8 cellular contexts compared by ENCODE assay signal in the genomic region with DNA sequence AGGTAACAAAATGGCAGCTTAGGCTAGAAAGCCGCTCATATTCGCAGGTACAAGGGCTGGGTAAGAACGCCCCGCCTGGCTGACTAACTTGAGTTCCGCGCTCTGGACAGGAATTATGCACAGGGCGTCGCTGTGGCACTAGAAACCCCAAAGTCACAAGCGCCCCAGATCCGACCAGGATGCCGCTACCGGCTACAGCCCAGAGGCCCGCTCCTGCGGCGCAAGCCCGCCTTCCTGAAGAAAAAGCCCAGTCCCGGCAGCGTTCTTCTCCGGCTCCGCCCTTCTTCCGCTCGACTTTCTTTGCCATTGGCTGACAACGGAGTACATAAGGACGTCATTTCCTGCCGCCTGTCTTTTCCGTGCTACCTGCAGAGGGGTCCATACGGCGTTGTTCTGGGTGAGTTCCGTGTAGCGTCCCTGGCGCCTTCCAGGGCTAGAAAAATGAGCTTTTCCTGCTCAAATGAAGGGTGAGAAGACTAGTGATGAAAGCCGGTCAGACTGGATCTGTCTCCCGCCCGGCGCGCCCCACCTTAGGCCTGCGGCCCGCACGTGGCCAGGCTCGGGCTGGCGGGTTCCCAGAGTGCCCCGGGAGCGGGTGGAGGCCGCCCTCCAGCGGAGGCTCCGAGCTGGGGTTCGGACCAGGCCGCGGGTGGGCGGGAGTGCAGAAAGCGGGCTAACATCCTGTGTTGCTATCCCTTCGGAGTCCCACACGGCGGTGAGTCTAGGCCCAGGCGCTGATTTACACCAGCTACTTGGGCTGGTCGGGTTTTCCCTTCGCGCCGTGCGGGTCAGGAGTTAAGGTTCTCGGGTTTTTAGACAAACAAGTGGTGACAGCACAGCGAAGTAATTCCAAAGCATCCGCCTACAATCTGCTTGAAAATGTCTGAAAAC. TPM values are rescaled to one million over a fixed set of nuclear protein-coding genes. Genes with fewer than 3 reads are reported as not detected.
DNase-seq lines count a peak whose midpoint lies in the region; ATAC-seq and TF ChIP-seq lines count a peak whose summit lies in the region.

RPSA (plus strand) TSS at position 353 of the 891 bp plus-strand sequence. CDS start 934 bp downstream, outside the sequence.

- peaks cover 53% of the 10 kb centered on the region for H3K4me1 ChIP-seq in Loucy (ENCODE audit: insufficient read depth, low read length, poor library complexity, severe bottlenecking)

- H3K9me3 ChIP-seq in Loucy (ENCODE audit: insufficient read depth, low read depth, low read length), result no peaks in the 10 kb centered on the region

- intact Hi-C loops in natural killer cell (cut with micrococcal nuclease), result loop anchor here (1.0 to 5.0 kb wide), 2 partner anchors 22 to 354 kb away; partner anchors contain the start of genes SCN11A and WDR48

- H3K9ac ChIP-seq in Loucy (ENCODE audit: low read depth, low read length, poor library complexity, severe bottlenecking), result peak within 1 kb of the TSS; percentile 87

- DNase-seq in G401 (ENCODE audit: low spot score) (peak; percentile 99), H7 (peak; percentile 93), fibroblast of peridontal ligament (ENCODE audit: extremely low read depth) (peak; percentile 97), natural killer cell (peak; percentile 86)
- DNase-seq in activated T-helper 9 cell treated with anti-CD3 and anti-CD28 coated beads, Interleukin-2, amount 50 U/mL, for 16 hours (ENCODE audit: low read depth), result peak; percentile 93
- DNase-seq in stimulated activated naive CD4-positive, alpha-beta T cell treated with Interleukin-2 at 50 U/mL for 16 hours (lab: John Stamatoyannopoulos, UW), result peak; percentile 96

- TF ChIP-seq CTCF in Loucy (conservative IDR thresholded peaks at IDR 0.05; ENCODE audit: low read length), result peak; percentile 48
- peak; percentile 38 for TF ChIP-seq CTCF in natural killer cell (IDR thresholded peaks at IDR 0.05)

- peaks cover 56% of the 10 kb centered on the region for H3K79me2 ChIP-seq in Loucy (ENCODE audit: insufficient read depth, low read length)

- peaks cover 46% of the 10 kb centered on the region for H4K20me1 ChIP-seq in Loucy (ENCODE audit: insufficient read depth, low read length, poor library complexity, severe bottlenecking)

- H3K4me3 Mint-ChIP-seq in natural killer cell, result peak within 1 kb of the TSS; percentile 96

- H3K36me3 Mint-ChIP-seq in natural killer cell, result peaks cover 12% of the 10 kb centered on the region

- peak; percentile 99 for TF ChIP-seq POLR2A in Raji (IDR thresholded peaks at IDR 0.05; ENCODE audit: insufficient read depth, low read depth, low read length)

- no peaks in the 10 kb centered on the region for H3K9me3 Mint-ChIP-seq in natural killer cell

- H3K27me3 Mint-ChIP-seq in natural killer cell (ENCODE audit: low read depth in 2 of 2), result no peaks in the 10 kb centered on the region

- peak within 1 kb of the TSS; percentile 97 for H3K4me2 ChIP-seq in Loucy (ENCODE audit: low read depth, low read length, poor library complexity, severe bottlenecking)

- H3K36me3 ChIP-seq in H7 (replicated peaks; ENCODE audit: control insufficient read depth, insufficient read depth, low read length), result peaks cover 29% of the 10 kb centered on the region
- peaks cover 41% of the 10 kb centered on the region for H3K36me3 ChIP-seq in Loucy (ENCODE audit: insufficient read depth, low read length)

- in situ Hi-C loops in G401 (cut with HindIII; ENCODE audit: low sequenced_read_pairs), result no loop called here

- H3K27me3 ChIP-seq in H7 (ENCODE audit: control insufficient read depth, insufficient read depth, low read length), result no peaks in the 10 kb centered on the region
- H3K27me3 ChIP-seq in Loucy (ENCODE audit: insufficient read depth, low read length, poor library complexity, severe bottlenecking), result no peaks in the 10 kb centered on the region

- no peaks in the 10 kb centered on the region for H3K9me2 ChIP-seq in Loucy (replicated peaks; ENCODE audit: low read depth, low read length)

- peak; percentile 87 to 96 (median 91) for ATAC-seq in natural killer cell

- peak within 1 kb of the TSS; percentile 96 to 98 for H3K27ac Mint-ChIP-seq in natural killer cell

- H3F3A ChIP-seq in Loucy (ENCODE audit: low read depth), result 0 out of 2 replicates have a peak, but pooled peaks cover 3% of the 10 kb centered on the region

- H3K4me3 ChIP-seq in H7 (ENCODE audit: insufficient read depth, low read depth, low read length), result peak within 1 kb of the TSS; percentile 72
- peak within 1 kb of the TSS; percentile 94 for H3K4me3 ChIP-seq in Loucy (ENCODE audit: low read length, poor library complexity, severe bottlenecking)

- H3K4me1 Mint-ChIP-seq in natural killer cell, result peaks cover 40 to 43% of the 10 kb centered on the region in 2 donors

- peak within 1 kb of the TSS; percentile 83 for H2AFZ ChIP-seq in Loucy (ENCODE audit: low read length)

RNA-seq across cellular contexts. Expression of gene RPSA, which starts in this region (rescaled TPM):
- 2,014 and 2,296 TPM in 2 replicates for total RNA-seq in G401 (2014; rRNA removed; shearing (Covaris generic))
- total RNA-seq in H7 (2014; rRNA removed; shearing (Covaris generic)), result 3,033 and 3,141 TPM in 2 replicates
- total RNA-seq in natural killer cell, result 100 to 1,000 TPM; 737 to 921 (median 821) TPM

Comparison
In these comparisons a context has a peak if more than half of its experiments do, and no peak if none do; other contexts are left out.
1. Peak in every context shown above with its lines: DNase-seq, ATAC-seq and H3K4me3 ChIP-seq.